In genomic region chr3:171458857-171459129, GRCh38 we compare ENCODE assay signal across 8 cellular contexts. TPM values are rescaled to one million over a fixed set of nuclear protein-coding genes. Genes with fewer than 3 reads are reported as not detected.
DNase-seq lines count a peak whose midpoint lies in the region; ATAC-seq, FAIRE-seq and TF ChIP-seq lines count a peak whose summit lies in the region.

No MANE protein-coding gene starts in this region.

- H2AFZ ChIP-seq in keratinocyte (ENCODE audit: control insufficient read depth, low read length) = peak overlapping the region; percentile 98

- H3K9me3 ChIP-seq in keratinocyte (ENCODE audit: control insufficient read depth, low read depth, low read length) (no peaks in the 10 kb centered on the region), subcutaneous abdominal adipose tissue (ENCODE audit: control insufficient read depth in 5 of 5, low read length in 5 of 5) (no peaks in the 10 kb centered on the region)

- peaks cover 42% of the 10 kb centered on the region for H3K4me1 Mint-ChIP-seq in T-helper 2 cell treated with Interferon-gamma antibody and Interleukin-4, amounts not matched to agents 5 μg/mL and 100 μg/mL, for 36 hours (ENCODE audit: low read depth)
- H3K4me1 Mint-ChIP-seq in activated naive CD8-positive, alpha-beta T cell treated with anti-CD3 and anti-CD28 coated beads, Interleukin-2, amount 50 U/mL, for 24 hours = peaks cover 55% of the 10 kb centered on the region

- dilution Hi-C loops in keratinocyte (cut with MboI; ENCODE audit: extremely low pct_ligation_motif_present, low sequenced_read_pairs) = no loop called here

- no peak overlapping the region for H3K27ac ChIP-seq in keratinocyte (ENCODE audit: control insufficient read depth, insufficient read depth, low read length)
- H3K27ac ChIP-seq in subcutaneous abdominal adipose tissue (ENCODE audit: low read depth, low read length) = no peak overlapping the region

- H3K27ac Mint-ChIP-seq in T-helper 2 cell treated with Interferon-gamma antibody and Interleukin-4, amounts not matched to agents 5 μg/mL and 100 μg/mL, for 36 hours = peak overlapping the region; percentile 86
- peak overlapping the region; percentile 76 for H3K27ac Mint-ChIP-seq in activated naive CD8-positive, alpha-beta T cell treated with anti-CD3 and anti-CD28 coated beads, Interleukin-2, amount 50 U/mL, for 24 hours

- no peak for DNase-seq in T-helper 2 cell treated with Interferon-gamma antibody and Interleukin-4, amounts not matched to agents 5 μg/mL and 100 μg/mL, for 36 hours (ENCODE audit: low spot score)
- DNase-seq in T-helper 2 cell (no peak), keratinocyte (ENCODE audit: low read depth, low spot score) (no peak), NCI-H1105 (lab: John Stamatoyannopoulos, UW) (no peak)
- DNase-seq in activated naive CD8-positive, alpha-beta T cell treated with anti-CD3 and anti-CD28 coated beads, Interleukin-2, amount 50 U/mL, for 24 hours = peak; percentile 6
- no peak for DNase-seq in activated CD4-positive, alpha-beta T cell treated with anti-CD3 and anti-CD28 coated beads for 4 hours

- ATAC-seq in activated naive CD8-positive, alpha-beta T cell treated with anti-CD3 and anti-CD28 coated beads, Interleukin-2, amount 50 U/mL, for 24 hours = no peak
- no peak for ATAC-seq in HG03521 (IDR thresholded peaks at IDR 0.05; ENCODE audit: unreplicated experiment)

- peak overlapping the region; percentile 88 for H3K4me3 Mint-ChIP-seq in T-helper 2 cell treated with Interferon-gamma antibody and Interleukin-4, amounts not matched to agents 5 μg/mL and 100 μg/mL, for 36 hours
- H3K4me3 Mint-ChIP-seq in activated naive CD8-positive, alpha-beta T cell treated with anti-CD3 and anti-CD28 coated beads, Interleukin-2, amount 50 U/mL, for 24 hours = peak overlapping the region; percentile 95

- H3K4me2 ChIP-seq in keratinocyte (ENCODE audit: control insufficient read depth, extremely low read depth, insufficient read depth, low read depth, low read length) = peak overlapping the region; percentile 94

- no peaks in the 10 kb centered on the region for H3K27me3 ChIP-seq in keratinocyte (ENCODE audit: control insufficient read depth, extremely low read depth, insufficient read depth, low read length)
- H3K27me3 ChIP-seq in subcutaneous abdominal adipose tissue (ENCODE audit: control insufficient read depth in 5 of 5, insufficient read depth in 4 of 5, low read length in 5 of 5) = peaks cover 0 to 10% (median 0%) of the 10 kb centered on the region in 5 donors

- no peak for FAIRE-seq in keratinocyte (lab: Jason Lieb, UNC)

- no peaks in the 10 kb centered on the region for H4K20me1 ChIP-seq in keratinocyte (ENCODE audit: control insufficient read depth, extremely low read depth, insufficient read depth, low read length)

- H3K9me3 Mint-ChIP-seq in T-helper 2 cell treated with Interferon-gamma antibody and Interleukin-4, amounts not matched to agents 5 μg/mL and 100 μg/mL, for 36 hours = no peaks in the 10 kb centered on the region
- no peaks in the 10 kb centered on the region for H3K9me3 Mint-ChIP-seq in activated naive CD8-positive, alpha-beta T cell treated with anti-CD3 and anti-CD28 coated beads, Interleukin-2, amount 50 U/mL, for 24 hours

- peaks cover 14% of the 10 kb centered on the region for H3K4me1 ChIP-seq in keratinocyte (ENCODE audit: control insufficient read depth, extremely low read depth, insufficient read depth, low read length)
- H3K4me1 ChIP-seq in subcutaneous abdominal adipose tissue (ENCODE audit: control insufficient read depth in 5 of 5, insufficient read depth in 5 of 5, low read length in 5 of 5) = peaks cover 7 to 39% (median 32%) of the 10 kb centered on the region in 5 donors

- no peaks in the 10 kb centered on the region for H3K27me3 Mint-ChIP-seq in T-helper 2 cell treated with Interferon-gamma antibody and Interleukin-4, amounts not matched to agents 5 μg/mL and 100 μg/mL, for 36 hours (ENCODE audit: low read depth)
- no peaks in the 10 kb centered on the region for H3K27me3 Mint-ChIP-seq in activated naive CD8-positive, alpha-beta T cell treated with anti-CD3 and anti-CD28 coated beads, Interleukin-2, amount 50 U/mL, for 24 hours

- TF ChIP-seq CTCF in keratinocyte (optimal IDR thresholded peaks at IDR 0.05 in 1 of 3, IDR thresholded peaks at IDR 0.05 in 1 of 3, conservative IDR thresholded peaks at IDR 0.05 in 1 of 3; ENCODE audit: extremely low read depth in 1 of 3, insufficient read depth in 2 of 3, low read length in 3 of 3) = no peak

- H3K9ac ChIP-seq in keratinocyte (ENCODE audit: control insufficient read depth, extremely low read depth, insufficient read depth, low read length) (peak overlapping the region; percentile 70), subcutaneous abdominal adipose tissue (ENCODE audit: low read length in 5 of 5) (peak overlapping the region in 1 of 5 donors; percentile 56)

- H3K79me2 ChIP-seq in keratinocyte (ENCODE audit: control insufficient read depth, insufficient read depth, low read length) = peaks cover 6% of the 10 kb centered on the region

- no peaks in the 10 kb centered on the region for H3K36me3 ChIP-seq in keratinocyte (ENCODE audit: control insufficient read depth in 2 of 2, extremely low read depth in 1 of 2, insufficient read depth in 2 of 2, low read length in 2 of 2)
- no peaks in the 10 kb centered on the region for H3K36me3 ChIP-seq in subcutaneous abdominal adipose tissue (ENCODE audit: control insufficient read depth in 5 of 5, insufficient read depth in 5 of 5, low read length in 5 of 5)

- H3K9me1 ChIP-seq in keratinocyte (ENCODE audit: control insufficient read depth, extremely low read depth, insufficient read depth, low read length) = no peaks in the 10 kb centered on the region

- peaks cover 4% of the 10 kb centered on the region for H3K36me3 Mint-ChIP-seq in T-helper 2 cell treated with Interferon-gamma antibody and Interleukin-4, amounts not matched to agents 5 μg/mL and 100 μg/mL, for 36 hours (ENCODE audit: low read depth)
- H3K36me3 Mint-ChIP-seq in activated naive CD8-positive, alpha-beta T cell treated with anti-CD3 and anti-CD28 coated beads, Interleukin-2, amount 50 U/mL, for 24 hours (ENCODE audit: low read depth) = no peaks in the 10 kb centered on the region

- H3K4me3 ChIP-seq in keratinocyte (ENCODE audit: control insufficient read depth in 2 of 3, extremely low read depth in 1 of 3, insufficient read depth in 2 of 3, low read depth in 1 of 3, low read length in 3 of 3) (peak overlapping the region; percentile 63 to 90 (median 74)), subcutaneous abdominal adipose tissue (ENCODE audit: low read depth in 1 of 5, low read length in 5 of 5) (peak overlapping the region; percentile 77 to 84 (median 83))

RNA-seq across cellular contexts. Expression of gene TNIK, which starts 1.4 kb away (rescaled TPM):
- polyA plus RNA-seq in keratinocyte = 2.0 to 4.4 TPM (median 3.6 TPM) in 3 replicates
- 1.0 TPM for polyA plus RNA-seq in keratinocyte (2011; ENCODE audit: low read depth)
- polyA plus RNA-seq in keratinocyte (2011; cell fraction: cytosol; rRNA removed) = 2.9 TPM in 2 replicates
- polyA plus RNA-seq in keratinocyte (2011; cell fraction: nucleus; rRNA removed) = 7.6 and 7.8 TPM in 2 replicates
- 0.63 and 7.1 TPM in 2 replicates for polyA plus RNA-seq in keratinocyte (2012; ENCODE audit: low replicate concordance)
- polyA minus RNA-seq in keratinocyte = 3.8 to 12.0 TPM (median 7.2 TPM) in 3 replicates
- 2.3 TPM for polyA minus RNA-seq in keratinocyte (2011; cell fraction: cytosol; rRNA and poly(A)+ RNA removed)
- polyA minus RNA-seq in keratinocyte (2011; cell fraction: nucleus; rRNA and poly(A)+ RNA removed) = 6.2 and 16.0 TPM in 2 replicates
